11 cellular contexts compared by ENCODE assay signal in the genomic region with DNA sequence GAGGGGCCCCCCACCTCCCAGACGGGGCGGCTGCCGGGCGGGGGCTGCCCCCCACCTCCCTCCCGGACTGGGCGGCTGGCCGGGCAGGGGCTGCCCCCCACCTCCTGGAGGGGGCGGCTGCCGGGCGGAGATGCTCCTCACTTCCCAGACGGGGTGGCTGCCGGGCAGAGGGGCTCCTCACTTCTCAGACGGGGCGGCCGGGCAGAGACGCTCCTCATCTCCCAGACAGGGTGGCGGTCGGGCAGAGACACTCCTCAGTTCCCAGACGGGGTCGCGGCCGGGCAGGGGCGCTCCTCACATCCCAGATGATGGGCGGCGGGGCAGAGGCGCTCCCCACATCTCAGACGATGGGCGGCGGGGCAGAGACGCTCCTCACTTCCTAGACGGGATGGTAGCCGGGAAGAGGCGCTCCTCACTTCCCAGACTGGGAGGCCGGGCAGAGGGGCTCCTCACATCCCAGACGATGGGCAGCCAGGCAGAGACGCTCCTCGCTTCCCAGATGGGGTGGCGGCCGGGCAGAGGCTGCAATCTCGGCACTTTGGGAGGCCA. TPM values are rescaled to one million over a fixed set of nuclear protein-coding genes. Genes with fewer than 3 reads are reported as not detected.
A peak's percentile ranks its signal among the peaks of the same experiment; 100 is the strongest.
DNase-seq lines count a peak whose midpoint lies in the region; FAIRE-seq and TF ChIP-seq lines count a peak whose summit lies in the region.
"Not testable (repeated sequence)": the region's sequence is repeated elsewhere in the genome, so short reads cannot be mapped to it uniquely, and the experiment has no call there.
"Had no signal": no experiment of that assay in that cellular context is flagged by ENCODE, and none has a peak within 500 bp of the region (broad histone marks: within the 10 kb centered on the region; RNA-seq: fewer than 3 reads in every experiment).

No MANE protein-coding gene starts in this region.

- H3K9me3 Mint-ChIP-seq in chondrocyte (ENCODE audit: low read depth); glutamatergic neuron (ENCODE audit: unreplicated experiment): not testable (repeated sequence)

- not testable (repeated sequence) for H3K4me3 ChIP-seq in kidney (ENCODE audit: low read length in 2 of 2)

- FAIRE-seq in kidney (lab: Jason Lieb, UNC), result not testable (repeated sequence)

- H3K36me3 ChIP-seq in kidney (ENCODE audit: control insufficient read depth in 1 of 2, insufficient read depth in 2 of 2, low read length in 2 of 2), result not testable (repeated sequence)

- H3K4me3 Mint-ChIP-seq in chondrocyte (ENCODE audit: unreplicated experiment); glutamatergic neuron (ENCODE audit: unreplicated experiment): not testable (repeated sequence)

- not testable (repeated sequence) for H3K9ac ChIP-seq in kidney (ENCODE audit: low read length in 2 of 2)

- TF ChIP-seq CTCF in chondrocyte (IDR thresholded peaks at IDR 0.05); glutamatergic neuron (IDR thresholded peaks at IDR 0.05; ENCODE audit: partially characterized antibody, unreplicated experiment); kidney (IDR thresholded peaks at IDR 0.05; ENCODE audit: borderline replicate concordance, extremely low read depth, insufficient read depth): not testable (repeated sequence)

- not testable (repeated sequence) for H3K4me1 Mint-ChIP-seq in chondrocyte (ENCODE audit: low read depth); glutamatergic neuron (ENCODE audit: low read depth, unreplicated experiment)

- H3K36me3 Mint-ChIP-seq in chondrocyte (ENCODE audit: low read depth); glutamatergic neuron (ENCODE audit: unreplicated experiment): not testable (repeated sequence)

- not testable (repeated sequence) for H3K27me3 Mint-ChIP-seq in chondrocyte (ENCODE audit: low read depth); glutamatergic neuron (ENCODE audit: unreplicated experiment)

- not testable (repeated sequence) for H3K27ac ChIP-seq in kidney (ENCODE audit: low read depth in 2 of 2, low read length in 2 of 2)

- H3K9me3 ChIP-seq in kidney (ENCODE audit: control insufficient read depth in 1 of 2, low read length in 2 of 2), result not testable (repeated sequence)

- intact Hi-C loops in kidney (cut with DNase I), result loop anchor here (10.0 kb wide), 1 partner anchor 111 kb away; no protein-coding TSS in a partner anchor
- intact Hi-C loops in posterior vena cava (cut with DNase I), result not testable (repeated sequence)

- H3K4me1 ChIP-seq in kidney (ENCODE audit: control insufficient read depth in 1 of 2, insufficient read depth in 1 of 2, low read depth in 1 of 2, low read length in 2 of 2), result not testable (repeated sequence)

- DNase-seq in chondrocyte (ENCODE audit: low spot score) (peak; percentile 65), glutamatergic neuron (peak; percentile 22), kidney (peak; percentile 32), posterior vena cava (ENCODE audit: low spot score) (peak; percentile 68)

- H3K27ac Mint-ChIP-seq in chondrocyte (ENCODE audit: unreplicated experiment); glutamatergic neuron (ENCODE audit: unreplicated experiment): not testable (repeated sequence)

RNA-seq across cellular contexts. Expression of gene ABCA10, which starts 32.4 kb away (rescaled TPM):
- total RNA-seq in chondrocyte (0.50 to 0.92 TPM (median 0.87 TPM) in 3 replicates), glutamatergic neuron (ENCODE audit: unreplicated experiment) (4.2 TPM), kidney (4.2 TPM), posterior vena cava (10 to 100 TPM; 11.2 to 17.2 TPM)
- polyA plus RNA-seq in kidney (ENCODE audit: insufficient read depth, low read depth, low replicate concordance), result 2.1 TPM
- total RNA-seq: Caco-2 had no signal
- polyA plus RNA-seq: CD4-positive, alpha-beta memory T cell; CD8-positive, alpha-beta memory T cell had no signal

RNA-seq across cellular contexts. Expression of gene ABCA6, which starts 54.5 kb away (rescaled TPM):
- total RNA-seq in chondrocyte (0.26 to 0.46 TPM (median 0.30 TPM) in 3 replicates), glutamatergic neuron (ENCODE audit: unreplicated experiment) (1.6 TPM), kidney (7.6 TPM), posterior vena cava (10 to 100 TPM; 49.4 to 58.6 TPM)
- polyA plus RNA-seq in kidney (ENCODE audit: insufficient read depth, low read depth, low replicate concordance), result 2.9 TPM
- total RNA-seq: A172, Calu3, Daoy had no signal
- polyA plus RNA-seq: CD4-positive, alpha-beta memory T cell; CD4-positive, CD25-positive, alpha-beta regulatory T cell; CD8-positive, alpha-beta memory T cell had no signal
